1 cellular context compared by ENCODE assay signal in genomic region chr3:194176274-194176991, GRCh38.
TF ChIP-seq lines count a peak whose summit lies in the region.

No MANE protein-coding gene starts in this region.

TF ChIP-seq in GM23338, 12 proteins besides CTCF, POLR2A, EP300 and RAD21 (continued from another document):
- no peak for TF ChIP-seq ZNF462 (CRISPR knock-in tag; IDR thresholded peaks at IDR 0.05)
- no peak for TF ChIP-seq ZNF331 (CRISPR knock-in tag; IDR thresholded peaks at IDR 0.05; ENCODE audit: low read depth)
- no peak for TF ChIP-seq STAT1 (IDR thresholded peaks at IDR 0.05; ENCODE audit: unreplicated experiment)
- TF ChIP-seq REST (IDR thresholded peaks at IDR 0.05; ENCODE audit: unreplicated experiment): no peak
- TF ChIP-seq EZH2 (IDR thresholded peaks at IDR 0.05; ENCODE audit: low read depth, unreplicated experiment): no peak
- TF ChIP-seq ZNF114 (CRISPR knock-in tag; IDR thresholded peaks at IDR 0.05): no peak
